In genomic region chr15:38524156-38524555, GRCh38 we compare ENCODE assay signal across 23 cellular contexts. TPM values are rescaled to one million over a fixed set of nuclear protein-coding genes. Genes with fewer than 3 reads are reported as not detected.
DNase-seq lines count a peak whose midpoint lies in the region; ATAC-seq and TF ChIP-seq lines count a peak whose summit lies in the region.
"Had no signal": no experiment of that assay in that cellular context is flagged by ENCODE, and none has a peak within 500 bp of the region (broad histone marks: within the 10 kb centered on the region; RNA-seq: fewer than 3 reads in every experiment).

No MANE protein-coding gene starts in this region.

- H3K4me1 Mint-ChIP-seq in activated CD8-positive, alpha-beta memory T cell treated with anti-CD3 and anti-CD28 coated beads, Interleukin-2, amount 10 ng/mL, durations not matched to agents 7 days and 5 days: peaks cover 68% of the 10 kb centered on the region
- H3K4me1 Mint-ChIP-seq in HFFc6 (ENCODE audit: low read depth) (peaks cover 54% of the 10 kb centered on the region), natural killer cell (peaks cover 42 to 57% of the 10 kb centered on the region in 2 donors)
- peaks cover 74% of the 10 kb centered on the region for H3K4me1 Mint-ChIP-seq in activated naive CD8-positive, alpha-beta T cell (ENCODE audit: low read depth)

- intact Hi-C loops in natural killer cell (cut with micrococcal nuclease): loop anchor here (10.0 kb wide), 1 partner anchor 49 kb away; no protein-coding TSS in a partner anchor

- POLR2A ChIA-PET in GM10248 (lab: Yijun Ruan, JAX): no interaction called here

- CTCF ChIA-PET in activated CD8-positive, alpha-beta memory T cell treated with anti-CD3 and anti-CD28 coated beads, Interleukin-2, amount 10 ng/mL, durations not matched to agents 7 days and 5 days (lab: Charles Lee): no interaction called here
- CTCF ChIA-PET in GM10248 (lab: Yijun Ruan, JAX): interaction anchor here (0.6 to 3.0 kb wide), 6 partner anchors 9 to 168 kb away, joined by 3 to 9 read pairs (median 4); partner anchors contain the start of gene RASGRP1

- H3K36me3 Mint-ChIP-seq in activated CD8-positive, alpha-beta memory T cell treated with anti-CD3 and anti-CD28 coated beads, Interleukin-2, amount 10 ng/mL, durations not matched to agents 7 days and 5 days: peaks cover 70% of the 10 kb centered on the region
- peaks cover 5% of the 10 kb centered on the region; the same call in 1 of the 2 replicates for H3K36me3 Mint-ChIP-seq in HFFc6 (ENCODE audit: low read depth)
- H3K36me3 Mint-ChIP-seq in activated naive CD8-positive, alpha-beta T cell: peaks cover 17% of the 10 kb centered on the region
- H3K36me3 Mint-ChIP-seq in natural killer cell: peaks cover 5% of the 10 kb centered on the region

- DNase-seq in activated CD8-positive, alpha-beta memory T cell treated with anti-CD3 and anti-CD28 coated beads, Interleukin-2, amount 10 ng/mL, durations not matched to agents 7 days and 5 days: no peak
- DNase-seq in activated CD8-positive, alpha-beta memory T cell treated with anti-CD3 and anti-CD28 coated beads, Interleukin-2, amount 50 U/mL, for 48 hours: no peak
- DNase-seq in HFFc6 (no peak), natural killer cell (no peak), DMS79 (lab: John Stamatoyannopoulos, UW) (no peak), GM10248 (ENCODE audit: extremely low spot score) (no peak), SKM-1 (lab: John Stamatoyannopoulos, UW; ENCODE audit: unreplicated experiment) (no peak)
- DNase-seq: activated T-cell treated with anti-CD3 and anti-CD28 coated beads, Interleukin-2, amount 50 U/mL, for 4 hours; amniotic stem cell; glutamatergic neuron; NCI-H1092; NCI-H2029 treated with DMSO at 0.1 percent for 48 hours; NCI-H446 treated with DMSO at 0.1 percent for 48 hours; ovary; PC-3; stimulated activated CD4-positive, alpha-beta T cell treated with anti-CD3 and anti-CD28 coated beads, Interleukin-2, amount 100 ng/mL, for 48 hours; stimulated activated naive CD4-positive, alpha-beta T cell; T-helper 1 cell; thyroid gland had no signal

- no peak for ATAC-seq in activated CD8-positive, alpha-beta memory T cell treated with anti-CD3 and anti-CD28 coated beads, Interleukin-2, amount 10 ng/mL, durations not matched to agents 7 days and 5 days
- ATAC-seq in natural killer cell: no peak
- ATAC-seq: A549; activated T-cell treated with anti-CD3 and anti-CD28 coated beads, Interleukin-2, amount 50 U/mL, for 4 hours; PC-3 had no signal

- H3K4me3 Mint-ChIP-seq in activated CD8-positive, alpha-beta memory T cell treated with anti-CD3 and anti-CD28 coated beads, Interleukin-2, amount 10 ng/mL, durations not matched to agents 7 days and 5 days: no peak overlapping the region
- H3K4me3 Mint-ChIP-seq in HFFc6: no peak overlapping the region
- no peak overlapping the region for H3K4me3 Mint-ChIP-seq in activated naive CD8-positive, alpha-beta T cell
- no peak overlapping the region for H3K4me3 Mint-ChIP-seq in natural killer cell
- H3K4me3 Mint-ChIP-seq: activated T-cell treated with anti-CD3 and anti-CD28 coated beads, Interleukin-2, amount 50 U/mL, for 4 hours; memory B cell had no signal

- H3K27ac Mint-ChIP-seq in activated CD8-positive, alpha-beta memory T cell treated with anti-CD3 and anti-CD28 coated beads, Interleukin-2, amount 10 ng/mL, durations not matched to agents 7 days and 5 days: peak overlapping the region; percentile 34
- H3K27ac Mint-ChIP-seq in HFFc6: peak overlapping the region; percentile 48; the same call in 1 of the 2 replicates
- peak overlapping the region; percentile 88 for H3K27ac Mint-ChIP-seq in activated naive CD8-positive, alpha-beta T cell
- H3K27ac Mint-ChIP-seq in natural killer cell: peak overlapping the region; percentile 39 to 66
- H3K27ac Mint-ChIP-seq: memory B cell had no signal

- no peaks in the 10 kb centered on the region for H3K9me3 Mint-ChIP-seq in activated CD8-positive, alpha-beta memory T cell treated with anti-CD3 and anti-CD28 coated beads, Interleukin-2, amount 10 ng/mL, durations not matched to agents 7 days and 5 days (ENCODE audit: low read depth)
- H3K9me3 Mint-ChIP-seq in HFFc6 (no peaks in the 10 kb centered on the region), natural killer cell (no peaks in the 10 kb centered on the region)
- no peaks in the 10 kb centered on the region for H3K9me3 Mint-ChIP-seq in activated naive CD8-positive, alpha-beta T cell (ENCODE audit: low read depth)
- H3K9me3 Mint-ChIP-seq: activated T-cell treated with anti-CD3 and anti-CD28 coated beads, Interleukin-2, amount 50 U/mL, for 4 hours; memory B cell had no signal

- TF ChIP-seq CTCF in HFFc6 (IDR thresholded peaks at IDR 0.05) (no peak), natural killer cell (IDR thresholded peaks at IDR 0.05) (no peak), GM10248 (IDR thresholded peaks at IDR 0.05; ENCODE audit: control extremely low read depth, extremely low read depth, low read depth, missing control alignments) (no peak)

- H3K27me3 Mint-ChIP-seq in activated CD8-positive, alpha-beta memory T cell treated with anti-CD3 and anti-CD28 coated beads, Interleukin-2, amount 10 ng/mL, durations not matched to agents 7 days and 5 days: no peaks in the 10 kb centered on the region
- H3K27me3 Mint-ChIP-seq in HFFc6 (ENCODE audit: insufficient read depth) (no peaks in the 10 kb centered on the region; the same call in 1 of the 2 replicates), natural killer cell (ENCODE audit: low read depth in 2 of 2) (no peaks in the 10 kb centered on the region)
- H3K27me3 Mint-ChIP-seq in activated naive CD8-positive, alpha-beta T cell: no peaks in the 10 kb centered on the region
- H3K27me3 Mint-ChIP-seq: memory B cell had no signal

RNA-seq across cellular contexts. Expression of gene RASGRP1, which starts 40.5 kb away (rescaled TPM):
- 100 to 1,000 TPM; 143 to 202 TPM for total RNA-seq in activated CD8-positive, alpha-beta memory T cell treated with anti-CD3 and anti-CD28 coated beads, Interleukin-2, amount 10 ng/mL, durations not matched to agents 7 days and 5 days
- under 1 TPM; 0.14 to 0.59 (median 0.37) TPM for total RNA-seq in HFFc6 (2021; fragmentation: NEBNext Ultra II Directional; extraction: Animal tissue kit (Norgen Biotek cat#: 25700))
- 100 to 1,000 TPM in 1 of 3 donors, 10 to 100 TPM in 2; 65.9 to 122 (median 96.5) TPM for total RNA-seq in natural killer cell
- total RNA-seq: fibroblast of lung, PC-3 had no signal

Comparison
In these comparisons a context has a peak if more than half of its experiments do, and no peak if none do; other contexts are left out.
1. H3K27ac Mint-ChIP-seq: peak in every context shown above with its lines; median percentile 88 in activated naive CD8-positive, alpha-beta T cell; 52 in natural killer cell; 48 in HFFc6; 34 in activated CD8-positive, alpha-beta memory T cell treated with anti-CD3 and anti-CD28 coated beads, Interleukin-2, amount 10 ng/mL, durations not matched to agents 7 days and 5 days.
2. RNA of gene RASGRP1, which starts 40.5 kb away (total RNA-seq): 143 to 202 TPM in activated CD8-positive, alpha-beta memory T cell treated with anti-CD3 and anti-CD28 coated beads, Interleukin-2, amount 10 ng/mL, durations not matched to agents 7 days and 5 days and 65.9 to 122 TPM in natural killer cell; 0.14 to 0.59 TPM in HFFc6; every median in the first group is over 10 times any median in the second.